11 cellular contexts compared by ENCODE assay signal in the genomic region with DNA sequence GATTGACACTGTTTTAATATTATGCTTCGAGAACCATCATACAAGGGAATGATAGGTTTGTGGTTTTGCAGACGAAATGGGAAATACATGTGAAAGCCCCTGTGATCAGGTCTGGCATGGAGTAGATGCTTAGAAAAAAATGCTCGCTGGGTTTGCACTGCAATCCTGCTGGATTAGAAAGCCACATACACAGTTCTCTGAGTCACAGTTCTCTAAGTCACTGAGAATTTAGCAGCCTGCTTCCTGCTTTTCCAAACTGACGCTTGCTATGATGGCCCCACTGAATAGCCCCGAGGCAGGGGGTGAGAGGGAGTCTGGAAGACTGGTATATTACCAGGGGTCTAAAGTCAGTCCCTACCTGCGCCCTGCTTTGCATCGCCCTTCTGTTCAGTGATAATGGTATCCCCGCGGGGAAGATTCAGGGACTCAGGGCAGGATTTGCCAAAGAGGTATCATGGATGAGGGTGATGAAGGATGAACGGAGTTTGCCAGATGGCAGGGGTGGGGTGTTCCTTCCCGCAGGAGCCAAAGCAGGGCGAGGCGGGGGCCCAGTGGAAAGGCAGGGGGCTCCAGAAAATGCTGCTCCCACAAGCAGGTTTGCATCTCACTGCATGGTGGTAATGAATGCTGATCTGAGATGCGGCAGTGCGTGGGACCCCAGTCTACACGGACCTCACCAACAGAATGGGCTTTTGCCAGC.
DNase-seq lines count a peak whose midpoint lies in the region; ATAC-seq and TF ChIP-seq lines count a peak whose summit lies in the region.
"Had no signal": no experiment of that assay in that cellular context is flagged by ENCODE, and none has a peak within 500 bp of the region (broad histone marks: within the 10 kb centered on the region; RNA-seq: fewer than 3 reads in every experiment).

No MANE protein-coding gene starts in this region.

- peak overlapping the region; percentile 36 to 70 for H3K27ac Mint-ChIP-seq in natural killer cell
- peak overlapping the region in 1 of 2 donors; percentile 36 for H3K27ac Mint-ChIP-seq in natural killer cell treated with Interleukin-12 subunit alpha and Interleukin-12 subunit beta and Interleukin-15 and Interleukin-18, amount 100 ng/mL, for 72 hours
- H3K27ac Mint-ChIP-seq in activated T-cell treated with anti-CD3 and anti-CD28 coated beads, Interleukin-2, amount 50 U/mL, for 72 hours, result no peak overlapping the region
- no peak overlapping the region for H3K27ac Mint-ChIP-seq in activated CD4-positive, alpha-beta T cell treated with anti-CD3 and anti-CD28 coated beads, Interleukin-2, amount 10 ng/mL, durations not matched to agents 7 days and 5 days
- H3K27ac Mint-ChIP-seq: activated naive CD4-positive, alpha-beta T cell treated with anti-CD3 and anti-CD28 coated beads, Interleukin-2, amount 50 U/mL, for 72 hours had no signal

- WGBS in aorta, 2 donors, result 76 to 78% methylated on average over 16 of the region's 16 CpGs

- H3K4me3 ChIP-seq in adipocyte (ENCODE audit: low read length), result no peak overlapping the region
- H3K4me3 ChIP-seq in right atrium auricular region, result no peak overlapping the region
- no peak overlapping the region for H3K4me3 ChIP-seq in aorta (ENCODE audit: low read length in 2 of 2)
- H3K4me3 ChIP-seq: ovary had no signal

- H3K27ac ChIP-seq in right atrium auricular region (peak overlapping the region; percentile 91 to 95), aorta (ENCODE audit: low read depth in 1 of 2, low read length in 2 of 2) (no peak overlapping the region)
- H3K27ac ChIP-seq: ovary had no signal

- no peaks in the 10 kb centered on the region for H3K36me3 ChIP-seq in adipocyte (ENCODE audit: control insufficient read depth, insufficient read depth, low read length, severe bottlenecking)
- H3K36me3 ChIP-seq in right atrium auricular region, result no peaks in the 10 kb centered on the region
- H3K36me3 ChIP-seq in aorta (ENCODE audit: control insufficient read depth in 1 of 2, insufficient read depth in 2 of 2, low read length in 1 of 2), result no peaks in the 10 kb centered on the region
- H3K36me3 ChIP-seq: ovary had no signal

- no peak overlapping the region for H3K9ac ChIP-seq in adipocyte (ENCODE audit: low read length)

- intact Hi-C loops in natural killer cell (cut with micrococcal nuclease) (loop anchor here (10.0 kb wide), 2 partner anchors 46 to 54 kb away; no protein-coding TSS in a partner anchor), aorta (cut with DNase I) (no loop called here)

- no peaks in the 10 kb centered on the region for H3K36me3 Mint-ChIP-seq in natural killer cell
- H3K36me3 Mint-ChIP-seq in natural killer cell treated with Interleukin-12 subunit alpha and Interleukin-12 subunit beta and Interleukin-15 and Interleukin-18, amount 100 ng/mL, for 72 hours, result no peaks in the 10 kb centered on the region
- no peaks in the 10 kb centered on the region for H3K36me3 Mint-ChIP-seq in activated T-cell treated with anti-CD3 and anti-CD28 coated beads, Interleukin-2, amount 50 U/mL, for 72 hours (ENCODE audit: insufficient read depth in 2 of 2)
- peaks cover 7% of the 10 kb centered on the region for H3K36me3 Mint-ChIP-seq in activated CD4-positive, alpha-beta T cell treated with anti-CD3 and anti-CD28 coated beads, Interleukin-2, amount 10 ng/mL, durations not matched to agents 7 days and 5 days (ENCODE audit: low read depth)
- H3K36me3 Mint-ChIP-seq: activated naive CD4-positive, alpha-beta T cell treated with anti-CD3 and anti-CD28 coated beads, Interleukin-2, amount 50 U/mL, for 72 hours had no signal

- no peaks in the 10 kb centered on the region for H3K9me3 Mint-ChIP-seq in natural killer cell
- H3K9me3 Mint-ChIP-seq in natural killer cell treated with Interleukin-12 subunit alpha and Interleukin-12 subunit beta and Interleukin-15 and Interleukin-18, amount 100 ng/mL, for 72 hours, result no peaks in the 10 kb centered on the region
- no peaks in the 10 kb centered on the region for H3K9me3 Mint-ChIP-seq in activated T-cell treated with anti-CD3 and anti-CD28 coated beads, Interleukin-2, amount 50 U/mL, for 72 hours
- H3K9me3 Mint-ChIP-seq in activated CD4-positive, alpha-beta T cell treated with anti-CD3 and anti-CD28 coated beads, Interleukin-2, amount 10 ng/mL, durations not matched to agents 7 days and 5 days, result no peaks in the 10 kb centered on the region
- H3K9me3 Mint-ChIP-seq: activated naive CD4-positive, alpha-beta T cell treated with anti-CD3 and anti-CD28 coated beads, Interleukin-2, amount 50 U/mL, for 72 hours had no signal

- H3K9me3 ChIP-seq in adipocyte (ENCODE audit: control insufficient read depth, low read length), result no peaks in the 10 kb centered on the region
- no peaks in the 10 kb centered on the region for H3K9me3 ChIP-seq in right atrium auricular region
- no peaks in the 10 kb centered on the region for H3K9me3 ChIP-seq in aorta (ENCODE audit: control insufficient read depth, low read length)
- H3K9me3 ChIP-seq: ovary had no signal

- H3K27me3 Mint-ChIP-seq in natural killer cell (ENCODE audit: low read depth in 2 of 2), result no peaks in the 10 kb centered on the region
- no peaks in the 10 kb centered on the region for H3K27me3 Mint-ChIP-seq in natural killer cell treated with Interleukin-12 subunit alpha and Interleukin-12 subunit beta and Interleukin-15 and Interleukin-18, amount 100 ng/mL, for 72 hours
- no peaks in the 10 kb centered on the region for H3K27me3 Mint-ChIP-seq in activated T-cell treated with anti-CD3 and anti-CD28 coated beads, Interleukin-2, amount 50 U/mL, for 72 hours (ENCODE audit: low read depth)
- no peaks in the 10 kb centered on the region for H3K27me3 Mint-ChIP-seq in activated CD4-positive, alpha-beta T cell treated with anti-CD3 and anti-CD28 coated beads, Interleukin-2, amount 10 ng/mL, durations not matched to agents 7 days and 5 days

- H3K4me3 Mint-ChIP-seq in natural killer cell, result peak overlapping the region; percentile 7
- no peak overlapping the region for H3K4me3 Mint-ChIP-seq in natural killer cell treated with Interleukin-12 subunit alpha and Interleukin-12 subunit beta and Interleukin-15 and Interleukin-18, amount 100 ng/mL, for 72 hours
- H3K4me3 Mint-ChIP-seq in activated T-cell treated with anti-CD3 and anti-CD28 coated beads, Interleukin-2, amount 50 U/mL, for 72 hours, result no peak overlapping the region
- no peak overlapping the region for H3K4me3 Mint-ChIP-seq in activated CD4-positive, alpha-beta T cell treated with anti-CD3 and anti-CD28 coated beads, Interleukin-2, amount 10 ng/mL, durations not matched to agents 7 days and 5 days

- CTCF ChIA-PET in activated CD4-positive, alpha-beta T cell treated with anti-CD3 and anti-CD28 coated beads, Interleukin-2, amount 10 ng/mL, durations not matched to agents 7 days and 5 days (lab: Charles Lee), result interaction anchor here (1.3 kb wide), 1 partner anchor 18 kb away, joined by 4 read pairs; no protein-coding TSS in a partner anchor

- DNase-seq in natural killer cell, result no peak
- DNase-seq in natural killer cell treated with Interleukin-12 subunit alpha and Interleukin-12 subunit beta and Interleukin-15 and Interleukin-18, amount 100 ng/mL, for 72 hours (ENCODE audit: low spot score), result no peak
- peak; percentile 85 for DNase-seq in adipocyte (ENCODE audit: low read depth)
- no peak for DNase-seq in right atrium auricular region (ENCODE audit: low spot score)
- peak; percentile 31 to 47 for DNase-seq in aorta
- no peak for DNase-seq in DMS53 treated with DMSO at 0.1 percent for 48 hours (lab: John Stamatoyannopoulos, UW; ENCODE audit: unreplicated experiment)
- DNase-seq in activated T-cell treated with anti-CD3 and anti-CD28 coated beads, Interleukin-2, amount 50 U/mL, for 72 hours, result no peak
- DNase-seq in activated CD4-positive, alpha-beta T cell treated with anti-CD3 and anti-CD28 coated beads, Interleukin-2, amount 10 ng/mL, durations not matched to agents 7 days and 5 days, result no peak
- DNase-seq: activated CD4-positive, CD25-positive, alpha-beta regulatory T cell had no signal

- POLR2A ChIA-PET in activated CD4-positive, alpha-beta T cell treated with anti-CD3 and anti-CD28 coated beads, Interleukin-2, amount 10 ng/mL, durations not matched to agents 7 days and 5 days (lab: Charles Lee), result no interaction called here

- H3K4me1 ChIP-seq in adipocyte (ENCODE audit: control insufficient read depth, insufficient read depth, low read length) (peaks cover 25% of the 10 kb centered on the region), right atrium auricular region (peaks cover 0 to 59% of the 10 kb centered on the region in 2 donors), aorta (ENCODE audit: control insufficient read depth in 1 of 2, insufficient read depth in 2 of 2, low read length in 2 of 2) (no peaks in the 10 kb centered on the region)

- no peak for TF ChIP-seq CTCF in natural killer cell (IDR thresholded peaks at IDR 0.05)
- no peak for TF ChIP-seq CTCF in right atrium auricular region (IDR thresholded peaks at IDR 0.05)

- no peaks in the 10 kb centered on the region for H3K27me3 ChIP-seq in adipocyte (replicated peaks; ENCODE audit: control insufficient read depth, insufficient read depth, low read length)
- no peaks in the 10 kb centered on the region for H3K27me3 ChIP-seq in right atrium auricular region
- no peaks in the 10 kb centered on the region for H3K27me3 ChIP-seq in aorta (ENCODE audit: control insufficient read depth in 1 of 2, insufficient read depth in 2 of 2, low read length in 1 of 2)
- H3K27me3 ChIP-seq: ovary had no signal

- peaks cover 47 to 67% of the 10 kb centered on the region in 2 donors for H3K4me1 Mint-ChIP-seq in natural killer cell
- H3K4me1 Mint-ChIP-seq in natural killer cell treated with Interleukin-12 subunit alpha and Interleukin-12 subunit beta and Interleukin-15 and Interleukin-18, amount 100 ng/mL, for 72 hours (ENCODE audit: low read depth in 2 of 2), result peaks cover 27 to 45% of the 10 kb centered on the region in 2 donors
- peaks cover 28% of the 10 kb centered on the region for H3K4me1 Mint-ChIP-seq in activated T-cell treated with anti-CD3 and anti-CD28 coated beads, Interleukin-2, amount 50 U/mL, for 72 hours (ENCODE audit: low read depth)
- peaks cover 14% of the 10 kb centered on the region for H3K4me1 Mint-ChIP-seq in activated CD4-positive, alpha-beta T cell treated with anti-CD3 and anti-CD28 coated beads, Interleukin-2, amount 10 ng/mL, durations not matched to agents 7 days and 5 days

- ATAC-seq in natural killer cell (no peak), aorta (ENCODE audit: low FRiP score) (no peak)
- no peak for ATAC-seq in natural killer cell treated with Interleukin-12 subunit alpha and Interleukin-12 subunit beta and Interleukin-15 and Interleukin-18, amount 100 ng/mL, for 72 hours
- no peak for ATAC-seq in activated T-cell treated with anti-CD3 and anti-CD28 coated beads, Interleukin-2, amount 50 U/mL, for 72 hours (replicated peaks in 1 of 2)
- ATAC-seq: activated naive CD4-positive, alpha-beta T cell treated with anti-CD3 and anti-CD28 coated beads, Interleukin-2, amount 50 U/mL, for 72 hours had no signal

Comparison
In these comparisons a context has a peak if more than half of its experiments do, and no peak if none do; other contexts are left out.
1. DNase-seq: peak in adipocyte (single experiment) and aorta (2 of 2); none in natural killer cell (single experiment), natural killer cell treated with Interleukin-12 subunit alpha and Interleukin-12 subunit beta and Interleukin-15 and Interleukin-18, amount 100 ng/mL, for 72 hours (single experiment), right atrium auricular region (single experiment), DMS53 treated with DMSO at 0.1 percent for 48 hours (single experiment), activated T-cell treated with anti-CD3 and anti-CD28 coated beads, Interleukin-2, amount 50 U/mL, for 72 hours (0 of 2) and activated CD4-positive, alpha-beta T cell treated with anti-CD3 and anti-CD28 coated beads, Interleukin-2, amount 10 ng/mL, durations not matched to agents 7 days and 5 days (single experiment).
2. H3K27ac Mint-ChIP-seq: peak in natural killer cell (2 of 2); none in activated T-cell treated with anti-CD3 and anti-CD28 coated beads, Interleukin-2, amount 50 U/mL, for 72 hours (single experiment) and activated CD4-positive, alpha-beta T cell treated with anti-CD3 and anti-CD28 coated beads, Interleukin-2, amount 10 ng/mL, durations not matched to agents 7 days and 5 days (single experiment).
3. H3K27ac ChIP-seq: peak in right atrium auricular region (2 of 2); none in aorta (0 of 2).